In the genomic region with DNA sequence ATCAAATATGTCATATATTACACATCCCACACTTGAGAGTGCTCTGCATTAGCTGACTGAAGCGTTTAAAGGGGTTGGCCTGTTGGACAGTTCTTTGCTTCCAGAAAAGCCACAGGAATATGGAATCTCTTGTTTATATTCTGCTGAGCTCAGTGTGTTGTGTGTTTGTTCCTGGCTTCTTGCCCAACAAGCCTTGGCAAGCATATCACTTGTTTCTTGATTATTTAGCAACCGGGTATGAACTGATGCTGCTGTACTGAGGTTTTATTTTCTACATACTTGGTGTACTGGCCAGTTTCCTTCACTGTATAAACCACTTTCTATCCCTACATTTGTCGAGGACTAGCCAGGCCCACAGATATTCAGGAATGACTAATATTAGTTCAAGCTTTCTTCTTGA, we compare ENCODE assay signal across 12 cellular contexts.
A peak's percentile ranks its signal among the peaks of the same experiment; 100 is the strongest.
DNase-seq lines count a peak whose midpoint lies in the region; ATAC-seq, FAIRE-seq and TF ChIP-seq lines count a peak whose summit lies in the region.
"Had no signal": no experiment of that assay in that cellular context is flagged by ENCODE, and none has a peak within 500 bp of the region (broad histone marks: within the 10 kb centered on the region; RNA-seq: fewer than 3 reads in every experiment).

No MANE protein-coding gene starts in this region.

- no peak overlapping the region for H3K27ac Mint-ChIP-seq in neural progenitor cell
- H3K27ac Mint-ChIP-seq: memory B cell had no signal

- H3K36me3 Mint-ChIP-seq in neural progenitor cell, result no peaks in the 10 kb centered on the region
- H3K36me3 Mint-ChIP-seq: memory B cell had no signal

- FAIRE-seq in small intestine (lab: Jason Lieb, UNC), result no peak

- no peak overlapping the region for H3K4me3 Mint-ChIP-seq in neural progenitor cell
- H3K4me3 Mint-ChIP-seq: memory B cell had no signal

- H3K4me1 ChIP-seq in small intestine (ENCODE audit: control insufficient read depth in 2 of 2, insufficient read depth in 1 of 2, low read depth in 1 of 2, low read length in 1 of 2) (no peaks in the 10 kb centered on the region), neural progenitor cell (no peaks in the 10 kb centered on the region)
- H3K4me1 ChIP-seq: foreskin keratinocyte had no signal

- H3K9me3 ChIP-seq in small intestine (ENCODE audit: control insufficient read depth, low read depth), result no peaks in the 10 kb centered on the region
- no peaks in the 10 kb centered on the region for H3K9me3 ChIP-seq in neural progenitor cell (ENCODE audit: low read depth)

- DNase-seq in HCEC 1CT (peak; percentile 80), NCI-H748 (lab: John Stamatoyannopoulos, UW; ENCODE audit: unreplicated experiment) (peak; percentile 79), fibroblast of pulmonary artery (ENCODE audit: low read depth) (peak; percentile 59), small intestine (peak; percentile 0), neural progenitor cell (ENCODE audit: low spot score) (no peak)
- DNase-seq in effector CD8-positive, alpha-beta T cell (lab: John Stamatoyannopoulos, UW), result no peak
- no peak for DNase-seq in activated naive CD4-positive, alpha-beta T cell treated with anti-CD3 and anti-CD28 coated beads, Interleukin-2, amount 50 U/mL, for 16 hours
- DNase-seq: GF-D8 had no signal

- H3K79me2 ChIP-seq in neural progenitor cell (ENCODE audit: low read depth), result no peaks in the 10 kb centered on the region

- no peak overlapping the region for H3K27ac ChIP-seq in small intestine (ENCODE audit: low read depth in 1 of 2, low read length in 1 of 2)
- H3K27ac ChIP-seq in neural progenitor cell, result no peak overlapping the region
- H3K27ac ChIP-seq: foreskin keratinocyte had no signal

- no peaks in the 10 kb centered on the region for H3K27me3 Mint-ChIP-seq in neural progenitor cell (ENCODE audit: insufficient read depth, low read depth)
- H3K27me3 Mint-ChIP-seq: memory B cell had no signal

- H3K9ac ChIP-seq in neural progenitor cell, result no peak overlapping the region

- H4K20me1 ChIP-seq in neural progenitor cell (ENCODE audit: low read depth), result no peaks in the 10 kb centered on the region

- ATAC-seq in HG03175 (IDR thresholded peaks at IDR 0.05; ENCODE audit: unreplicated experiment), result no peak
- ATAC-seq: foreskin keratinocyte, right cardiac atrium had no signal

- H3K27me3 ChIP-seq in small intestine (ENCODE audit: control insufficient read depth in 2 of 2, insufficient read depth in 2 of 2, low read length in 2 of 2) (no peaks in the 10 kb centered on the region), neural progenitor cell (no peaks in the 10 kb centered on the region)
- H3K27me3 ChIP-seq: foreskin keratinocyte had no signal

- H2AFZ ChIP-seq in neural progenitor cell (replicated peaks), result no peak overlapping the region

- TF ChIP-seq CTCF in fibroblast of pulmonary artery (IDR thresholded peaks at IDR 0.05; ENCODE audit: low read length, missing control alignments), result no peak
- no peak for TF ChIP-seq CTCF in neural progenitor cell (IDR thresholded peaks at IDR 0.05)

- no peaks in the 10 kb centered on the region for H3F3A ChIP-seq in neural progenitor cell (ENCODE audit: low read depth)

- no peaks in the 10 kb centered on the region for H3K4me1 Mint-ChIP-seq in neural progenitor cell
- H3K4me1 Mint-ChIP-seq: memory B cell had no signal

- H3K36me3 ChIP-seq in small intestine (ENCODE audit: control insufficient read depth in 2 of 2, insufficient read depth in 2 of 2, low read length in 2 of 2) (no peaks in the 10 kb centered on the region), neural progenitor cell (no peaks in the 10 kb centered on the region)

- no peak overlapping the region for H3K4me3 ChIP-seq in fibroblast of pulmonary artery (replicated peaks; ENCODE audit: low read depth, low read length)
- no peak overlapping the region for H3K4me3 ChIP-seq in small intestine (ENCODE audit: low read depth in 1 of 2, low read length in 2 of 2)
- no peak overlapping the region for H3K4me3 ChIP-seq in neural progenitor cell

- 43 to 55% (median 46%) methylated on average over 3 of the region's 3 CpGs for whole genome bisulfite sequencing in small intestine, 3 donors

- H3K4me2 ChIP-seq in neural progenitor cell, result no peak overlapping the region

- peaks cover 3% of the 10 kb centered on the region for H3K9me3 Mint-ChIP-seq in neural progenitor cell

Comparison
In these comparisons a context has a peak if more than half of its experiments do, and no peak if none do; other contexts are left out.
1. DNase-seq: peak in HCEC 1CT (single experiment), NCI-H748 (single experiment), fibroblast of pulmonary artery (single experiment) and small intestine (single experiment); none in effector CD8-positive, alpha-beta T cell (single experiment), neural progenitor cell (single experiment) and activated naive CD4-positive, alpha-beta T cell treated with anti-CD3 and anti-CD28 coated beads, Interleukin-2, amount 50 U/mL, for 16 hours (single experiment).